Comparison of ENCODE assay signal across 22 cellular contexts in the genomic region with DNA sequence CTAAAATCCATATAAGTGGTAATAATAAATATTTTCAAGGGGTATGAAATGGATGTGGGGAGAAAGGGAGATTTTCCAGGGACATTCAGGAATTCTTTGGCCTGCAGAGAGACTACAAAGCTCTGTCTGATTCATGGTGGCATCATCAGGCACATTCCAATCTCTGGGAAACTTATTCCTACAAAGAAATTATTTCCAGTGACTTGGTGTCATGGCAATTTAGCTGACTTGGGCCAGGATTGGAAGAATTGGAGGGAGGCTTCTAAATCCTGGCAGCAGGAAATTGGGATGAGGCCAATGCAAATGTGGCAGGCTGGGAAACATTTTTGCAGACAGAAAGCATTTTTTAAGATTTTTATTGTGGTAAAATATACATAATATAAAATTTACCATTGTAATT.
DNase-seq lines count a peak whose midpoint lies in the region; TF ChIP-seq lines count a peak whose summit lies in the region.
"Had no signal": no experiment of that assay in that cellular context is flagged by ENCODE, and none has a peak within 500 bp of the region (broad histone marks: within the 10 kb centered on the region; RNA-seq: fewer than 3 reads in every experiment).

No MANE protein-coding gene starts in this region.

- H3K4me3 ChIP-seq in fibroblast of the aortic adventitia (ENCODE audit: low read depth, low read length) = no peak overlapping the region
- H3K4me3 ChIP-seq: ascending aorta, BLaER1, psoas muscle, transverse colon had no signal

- TF ChIP-seq CTCF in fibroblast of the aortic adventitia (IDR thresholded peaks at IDR 0.05; ENCODE audit: insufficient read depth, low read length) = no peak

- DNase-seq in GM04503 (ENCODE audit: low read depth) (peak; percentile 51), RPMI7951 (ENCODE audit: low read depth) (peak; percentile 87), fibroblast of the aortic adventitia (ENCODE audit: low read depth) (peak; percentile 69), cerebellar nuclear complex (lab: John Stamatoyannopoulos, UW) (no peak), middle frontal gyrus (ENCODE audit: extremely low spot score, low spot score) (no peak), NOMO-1 treated with dmso at 0.1 percent for 144 hours (lab: John Stamatoyannopoulos, UW; ENCODE audit: unreplicated experiment) (no peak), NCI-H1092 (lab: John Stamatoyannopoulos, UW) (no peak)
- DNase-seq: activated CD4-positive, alpha-beta T cell treated with anti-CD3 and anti-CD28 coated beads for 36 hours; endodermal cell; H7; immature natural killer cell; left ventricle myocardium superior; NCI-H1436; NCI-H524; psoas muscle; SHP77 treated with DMSO at 0.1 percent for 48 hours; small intestine; stimulated activated CD4-positive, alpha-beta T cell treated with anti-CD3 and anti-CD28 coated beads, Interleukin-2, amount 100 ng/mL, for 48 hours; stimulated activated naive CD8-positive, alpha-beta T cell treated with anti-CD3 and anti-CD28 coated beads, Interleukin-15, Interleukin-2, amounts not matched to agents 100 U/mL and 50 U/mL, for 24 hours; transverse colon had no signal

Comparison
In these comparisons a context has a peak if more than half of its experiments do, and no peak if none do; other contexts are left out.
1. DNase-seq: peak in GM04503 (single experiment), RPMI7951 (single experiment) and fibroblast of the aortic adventitia (single experiment); none in cerebellar nuclear complex (0 of 2), middle frontal gyrus (single experiment), NOMO-1 treated with dmso at 0.1 percent for 144 hours (single experiment) and NCI-H1092 (single experiment).